In genomic region chr11:81869337-81870065, GRCh38 we compare ENCODE assay signal across 8 cellular contexts.
DNase-seq lines count a peak whose midpoint lies in the region; ATAC-seq and TF ChIP-seq lines count a peak whose summit lies in the region.

No MANE protein-coding gene starts in this region.

- H3K27me3 Mint-ChIP-seq in osteocyte (ENCODE audit: unreplicated experiment) = peaks cover 38% of the 10 kb centered on the region

- H3K9me3 Mint-ChIP-seq in osteocyte (ENCODE audit: unreplicated experiment) = no peaks in the 10 kb centered on the region

- H3K36me3 Mint-ChIP-seq in osteocyte (ENCODE audit: unreplicated experiment) = no peaks in the 10 kb centered on the region

- H3K4me1 Mint-ChIP-seq in osteocyte (ENCODE audit: unreplicated experiment) = no peaks in the 10 kb centered on the region

- no peak for TF ChIP-seq CTCF in osteocyte (IDR thresholded peaks at IDR 0.05)

- no peak overlapping the region for H3K4me3 Mint-ChIP-seq in osteocyte (ENCODE audit: unreplicated experiment)

- H3K27ac Mint-ChIP-seq in osteocyte (ENCODE audit: unreplicated experiment) = no peak overlapping the region

- peak; percentile 68 to 95 (median 82) for DNase-seq in T-helper 1 cell
- DNase-seq in activated naive CD8-positive, alpha-beta T cell treated with anti-CD3 and anti-CD28 coated beads, Interleukin-2, amount 50 U/mL, for 16 hours (ENCODE audit: low read depth, low spot score) = peak; percentile 70
- DNase-seq in stimulated activated CD8-positive, alpha-beta memory T cell treated with anti-CD3 and anti-CD28 coated beads, Interleukin-15, amount 100 ng/mL, for 1 hour (ENCODE audit: low read depth) = peak; percentile 49
- no peak for DNase-seq in osteocyte (ENCODE audit: extremely low spot score, unreplicated experiment)
- no peak for DNase-seq in NCI-H446 treated with DMSO at 0.1 percent for 48 hours (lab: John Stamatoyannopoulos, UW)
- no peak for DNase-seq in NCI-H524 treated with DMSO at 0.1 percent for 48 hours (lab: John Stamatoyannopoulos, UW)

- peak; percentile 99 for ATAC-seq in GM18907 (IDR thresholded peaks at IDR 0.05; ENCODE audit: unreplicated experiment)
- peak; percentile 91 for ATAC-seq in HG03064 (IDR thresholded peaks at IDR 0.05; ENCODE audit: low read depth, unreplicated experiment)

Comparison
In these comparisons a context has a peak if more than half of its experiments do, and no peak if none do; other contexts are left out.
1. DNase-seq: peak in T-helper 1 cell (5 of 5), activated naive CD8-positive, alpha-beta T cell treated with anti-CD3 and anti-CD28 coated beads, Interleukin-2, amount 50 U/mL, for 16 hours (single experiment) and stimulated activated CD8-positive, alpha-beta memory T cell treated with anti-CD3 and anti-CD28 coated beads, Interleukin-15, amount 100 ng/mL, for 1 hour (single experiment); none in osteocyte (single experiment), NCI-H446 treated with DMSO at 0.1 percent for 48 hours (single experiment) and NCI-H524 treated with DMSO at 0.1 percent for 48 hours (single experiment).